In genomic region chr22:46122511-46122971, GRCh38 we compare ENCODE assay signal across 8 cellular contexts. TPM values are rescaled to one million over a fixed set of nuclear protein-coding genes. Genes with fewer than 3 reads are reported as not detected.
DNase-seq lines count a peak whose midpoint lies in the region; ATAC-seq and TF ChIP-seq lines count a peak whose summit lies in the region.

No MANE protein-coding gene starts in this region.

- H4K20me1 ChIP-seq in SU-DHL-6 (ENCODE audit: low read depth, low read length) = no peaks in the 10 kb centered on the region

- no peak for TF ChIP-seq EP300 in sigmoid colon (IDR thresholded peaks at IDR 0.05)

- 16 to 18% methylated on average over 24 of the region's 24 CpGs for WGBS in heart right ventricle, 2 donors
- WGBS in sigmoid colon, 2 donors = 19 to 22% methylated on average over 24 of the region's 24 CpGs

- no peaks in the 10 kb centered on the region for H3K79me2 ChIP-seq in SU-DHL-6 (ENCODE audit: insufficient read depth, low read length)

- no peak overlapping the region for H3K4me2 ChIP-seq in SU-DHL-6 (ENCODE audit: low read depth, low read length, poor library complexity, severe bottlenecking)

- no peak for TF ChIP-seq POLR2A in sigmoid colon (IDR thresholded peaks at IDR 0.05)

- no peak overlapping the region for H3K9ac ChIP-seq in SU-DHL-6 (ENCODE audit: low read length)

- H3K4me1 ChIP-seq in BE2C (peaks cover 10% of the 10 kb centered on the region; the same call in 1 of the 2 replicates), heart right ventricle (peaks cover 0 to 23% (median 5%) of the 10 kb centered on the region in 9 donors), sigmoid colon (peaks cover 0 to 22% (median 18%) of the 10 kb centered on the region in 4 donors)

- TF ChIP-seq CTCF in BE2C (IDR thresholded peaks at IDR 0.05; ENCODE audit: low read depth, low read length) (peak; percentile 90), SU-DHL-6 (IDR thresholded peaks at IDR 0.05; ENCODE audit: insufficient read depth, low read length, poor library complexity, severe bottlenecking) (peak; percentile 90), heart right ventricle (IDR thresholded peaks at IDR 0.05) (peak; percentile 93 to 99 (median 96)), sigmoid colon (IDR thresholded peaks at IDR 0.05) (peak; percentile 95 to 97 (median 96))

- H2AFZ ChIP-seq in SU-DHL-6 (ENCODE audit: low read depth, low read length, severe bottlenecking) = peak overlapping the region; percentile 37

- H3K27ac ChIP-seq in SU-DHL-6 (ENCODE audit: low read depth, low read length) (no peak overlapping the region), heart right ventricle (no peak overlapping the region), sigmoid colon (no peak overlapping the region)

- intact Hi-C loops in heart right ventricle (cut with DNase I) (loop anchor here (1.0 to 10.0 kb wide), 9 partner anchors 132 to 548 kb away; partner anchors contain the start of genes CDPF1 (in 1 of the 10), CELSR1 (in 1 of the 10) and GTSE1 (in 1 of the 10)), sigmoid colon (cut with DNase I) (loop anchor here (1.0 to 5.0 kb wide), 4 partner anchors 126 to 420 kb away; partner anchors contain the start of gene GTSE1)

- no peaks in the 10 kb centered on the region for H3F3A ChIP-seq in SU-DHL-6 (ENCODE audit: insufficient read depth)

- H3K9me3 ChIP-seq in BE2C (no peaks in the 10 kb centered on the region), SU-DHL-6 (ENCODE audit: insufficient read depth, low read length) (no peaks in the 10 kb centered on the region), heart right ventricle (no peaks in the 10 kb centered on the region), sigmoid colon (no peaks in the 10 kb centered on the region)

- DNase-seq in BE2C (peak; percentile 89), HEK293T (ENCODE audit: extremely low spot score) (peak; percentile 87), heart right ventricle (peak; percentile 71 to 83), sigmoid colon (peak; percentile 88), NCI-H187 (lab: John Stamatoyannopoulos, UW) (no peak)
- DNase-seq in activated naive CD8-positive, alpha-beta T cell treated with anti-CD3 and anti-CD28 coated beads, Interleukin-2, amount 50 U/mL, for 16 hours (ENCODE audit: low read depth, low spot score) = peak; percentile 40

- H3K4me3 ChIP-seq in BE2C (ENCODE audit: low read depth, low read length) = peak overlapping the region; percentile 16; the same call in 1 of the 2 replicates
- no peak overlapping the region for H3K4me3 ChIP-seq in SU-DHL-6 (ENCODE audit: insufficient read depth, low read length, poor library complexity, severe bottlenecking)
- H3K4me3 ChIP-seq in heart right ventricle = peak overlapping the region in 1 of 10 donors; percentile 16
- peak overlapping the region in 1 of 4 donors; percentile 16 for H3K4me3 ChIP-seq in sigmoid colon

- peaks cover under 1% of the 10 kb centered on the region; the same call in 1 of the 2 replicates for H3K36me3 ChIP-seq in BE2C
- H3K36me3 ChIP-seq in SU-DHL-6 (ENCODE audit: low read length) = no peaks in the 10 kb centered on the region
- no peaks in the 10 kb centered on the region for H3K36me3 ChIP-seq in heart right ventricle
- H3K36me3 ChIP-seq in sigmoid colon = no peaks in the 10 kb centered on the region

- ATAC-seq in heart right ventricle (peak; percentile 58 to 79 (median 70)), HG02678 (IDR thresholded peaks at IDR 0.05; ENCODE audit: unreplicated experiment) (no peak)

- CTCF ChIA-PET in HEK293T (lab: Yijun Ruan, JAX) = interaction anchor here (0.6 to 9.3 kb wide), 9 partner anchors 25 to 193 kb away, joined by 3 to 113 read pairs (median 4); partner anchors contain the start of gene GTSE1

- POLR2A ChIA-PET in HEK293T (lab: Yijun Ruan, JAX) = interaction anchor here (1.0 to 2.0 kb wide), 4 partner anchors 86 to 213 kb away, joined by 3 to 7 read pairs (median 5); partner anchors contain the start of genes CDPF1, GTSE1 and TRMU

- H3K27me3 ChIP-seq in BE2C (no peaks in the 10 kb centered on the region), SU-DHL-6 (ENCODE audit: low read length) (no peaks in the 10 kb centered on the region), heart right ventricle (no peaks in the 10 kb centered on the region), sigmoid colon (no peaks in the 10 kb centered on the region)

- no peaks in the 10 kb centered on the region for H3K9me2 ChIP-seq in SU-DHL-6 (replicated peaks; ENCODE audit: insufficient read depth, low read length)

TF ChIP-seq in HEK293T, 16 proteins besides CTCF, POLR2A, EP300 and RAD21:
- TF ChIP-seq SP1 (IDR thresholded peaks at IDR 0.05) = no peak
- peak; percentile 75 for TF ChIP-seq L3MBTL2 (conservative IDR thresholded peaks at IDR 0.05)

RNA-seq across cellular contexts. Expression of gene PPARA, which starts 27.8 kb away (rescaled TPM):
- polyA plus RNA-seq in BE2C (2012; ENCODE audit: insufficient read depth, insufficient read length, low read depth) = 2.6 TPM
- total RNA-seq in heart right ventricle (10 to 100 TPM; 69.0 to 89.5 (median 81.1) TPM), sigmoid colon (10 to 100 TPM; 16.6 to 21.4 (median 20.6) TPM)
- polyA plus RNA-seq in heart right ventricle (10 to 100 TPM; 15.5 to 20.3 TPM), sigmoid colon (10 to 100 TPM in 2 of 3 donors, 1 to 10 TPM in 1; 7.8 to 22.7 (median 12.0) TPM)

Comparison
In these comparisons a context has a peak if more than half of its experiments do, and no peak if none do; other contexts are left out.
1. DNase-seq: peak in BE2C (single experiment), HEK293T (single experiment), activated naive CD8-positive, alpha-beta T cell treated with anti-CD3 and anti-CD28 coated beads, Interleukin-2, amount 50 U/mL, for 16 hours (single experiment), heart right ventricle (2 of 2) and sigmoid colon (single experiment); none in NCI-H187 (0 of 2).
2. Peak in every context shown above with its lines, with median percentiles within 50 percentile points of each other: CTCF ChIP-seq.